Comparison of ENCODE assay signal across 16 cellular contexts in genomic region chr6:89859744-89860143, GRCh38. TPM values are rescaled to one million over a fixed set of nuclear protein-coding genes. Genes with fewer than 3 reads are reported as not detected.
A peak's percentile ranks its signal among the peaks of the same experiment; 100 is the strongest.
DNase-seq lines count a peak whose midpoint lies in the region; ATAC-seq and TF ChIP-seq lines count a peak whose summit lies in the region.
"Had no signal": no experiment of that assay in that cellular context is flagged by ENCODE, and none has a peak within 500 bp of the region (broad histone marks: within the 10 kb centered on the region; RNA-seq: fewer than 3 reads in every experiment).

No MANE protein-coding gene starts in this region.

- no peaks in the 10 kb centered on the region for H3K27me3 Mint-ChIP-seq in activated CD4-positive, alpha-beta memory T cell treated with anti-CD3 and anti-CD28 coated beads for 36 hours

- TF ChIP-seq CTCF in coronary artery (IDR thresholded peaks at IDR 0.05), result no peak

- no peak overlapping the region for H3K4me3 ChIP-seq in coronary artery
- H3K4me3 ChIP-seq: dorsolateral prefrontal cortex, spleen had no signal

- CTCF ChIA-PET in activated CD4-positive, alpha-beta memory T cell treated with anti-CD3 and anti-CD28 coated beads for 36 hours (lab: Charles Lee), result no interaction called here

- POLR2A ChIA-PET in activated CD4-positive, alpha-beta memory T cell treated with anti-CD3 and anti-CD28 coated beads for 36 hours (lab: Charles Lee), result no interaction called here

- H3K36me3 Mint-ChIP-seq in activated CD4-positive, alpha-beta memory T cell treated with anti-CD3 and anti-CD28 coated beads for 36 hours, result peaks cover 62% of the 10 kb centered on the region

- intact Hi-C loops in activated CD4-positive, alpha-beta memory T cell treated with anti-CD3 and anti-CD28 coated beads for 36 hours (cut with micrococcal nuclease), result no loop called here

- H3K9me3 Mint-ChIP-seq in activated CD4-positive, alpha-beta memory T cell treated with anti-CD3 and anti-CD28 coated beads for 36 hours, result no peaks in the 10 kb centered on the region

- no peak overlapping the region for H3K27ac ChIP-seq in coronary artery
- H3K27ac ChIP-seq: dorsolateral prefrontal cortex, neutrophil, spleen had no signal

- peak overlapping the region; percentile 67 for H3K27ac Mint-ChIP-seq in activated CD4-positive, alpha-beta memory T cell treated with anti-CD3 and anti-CD28 coated beads for 36 hours

- ATAC-seq in GM19463 (IDR thresholded peaks at IDR 0.05; ENCODE audit: unreplicated experiment), result peak; percentile 37
- peak; percentile 62 for ATAC-seq in HG03045 (IDR thresholded peaks at IDR 0.05; ENCODE audit: unreplicated experiment)
- ATAC-seq: left lobe of liver, Right ventricle myocardium inferior had no signal

- H3K4me3 Mint-ChIP-seq in activated CD4-positive, alpha-beta memory T cell treated with anti-CD3 and anti-CD28 coated beads for 36 hours, result no peak overlapping the region

- peak; percentile 15 for DNase-seq in activated CD4-positive, alpha-beta T cell treated with anti-CD3 and anti-CD28 coated beads for 48 hours
- DNase-seq in activated CD4-positive, alpha-beta T cell treated with anti-CD3 and anti-CD28 coated beads for 1 hour, result no peak
- DNase-seq in activated CD4-positive, alpha-beta memory T cell treated with anti-CD3 and anti-CD28 coated beads for 36 hours, result peak; percentile 44
- DNase-seq in NCI-H510A (lab: John Stamatoyannopoulos, UW) (no peak), coronary artery (ENCODE audit: low spot score) (no peak), NCI-H1092 treated with DMSO at 0.1 percent for 48 hours (lab: John Stamatoyannopoulos, UW) (no peak)
- DNase-seq: 8988T, dorsolateral prefrontal cortex, foreskin melanocyte, spleen had no signal

- H3K4me1 Mint-ChIP-seq in activated CD4-positive, alpha-beta memory T cell treated with anti-CD3 and anti-CD28 coated beads for 36 hours (ENCODE audit: low read depth), result peaks cover 17% of the 10 kb centered on the region

RNA-seq across cellular contexts. Expression of gene CASP8AP2, which starts 30.1 kb away (rescaled TPM):
- 10 to 100 TPM; 32.4 to 34.2 TPM for total RNA-seq in activated CD4-positive, alpha-beta memory T cell treated with anti-CD3 and anti-CD28 coated beads for 36 hours

RNA-seq across cellular contexts. Expression of gene GJA10, which starts 34.5 kb away (rescaled TPM):
- not detected for total RNA-seq in activated CD4-positive, alpha-beta memory T cell treated with anti-CD3 and anti-CD28 coated beads for 36 hours
- total RNA-seq: dorsolateral prefrontal cortex, left lobe of liver, NCI-H460, Right ventricle myocardium inferior, spleen had no signal

RNA-seq across cellular contexts. Expression of gene MDN1, which starts 40.1 kb away (rescaled TPM):
- 10 to 100 TPM; 39.1 to 40.2 TPM for total RNA-seq in activated CD4-positive, alpha-beta memory T cell treated with anti-CD3 and anti-CD28 coated beads for 36 hours

Comparison
In these comparisons a context has a peak if more than half of its experiments do, and no peak if none do; other contexts are left out.
1. DNase-seq: peak in activated CD4-positive, alpha-beta T cell treated with anti-CD3 and anti-CD28 coated beads for 48 hours (single experiment) and activated CD4-positive, alpha-beta memory T cell treated with anti-CD3 and anti-CD28 coated beads for 36 hours (single experiment); none in activated CD4-positive, alpha-beta T cell treated with anti-CD3 and anti-CD28 coated beads for 1 hour (single experiment), NCI-H510A (single experiment), coronary artery (single experiment) and NCI-H1092 treated with DMSO at 0.1 percent for 48 hours (single experiment).